In the genomic region with DNA sequence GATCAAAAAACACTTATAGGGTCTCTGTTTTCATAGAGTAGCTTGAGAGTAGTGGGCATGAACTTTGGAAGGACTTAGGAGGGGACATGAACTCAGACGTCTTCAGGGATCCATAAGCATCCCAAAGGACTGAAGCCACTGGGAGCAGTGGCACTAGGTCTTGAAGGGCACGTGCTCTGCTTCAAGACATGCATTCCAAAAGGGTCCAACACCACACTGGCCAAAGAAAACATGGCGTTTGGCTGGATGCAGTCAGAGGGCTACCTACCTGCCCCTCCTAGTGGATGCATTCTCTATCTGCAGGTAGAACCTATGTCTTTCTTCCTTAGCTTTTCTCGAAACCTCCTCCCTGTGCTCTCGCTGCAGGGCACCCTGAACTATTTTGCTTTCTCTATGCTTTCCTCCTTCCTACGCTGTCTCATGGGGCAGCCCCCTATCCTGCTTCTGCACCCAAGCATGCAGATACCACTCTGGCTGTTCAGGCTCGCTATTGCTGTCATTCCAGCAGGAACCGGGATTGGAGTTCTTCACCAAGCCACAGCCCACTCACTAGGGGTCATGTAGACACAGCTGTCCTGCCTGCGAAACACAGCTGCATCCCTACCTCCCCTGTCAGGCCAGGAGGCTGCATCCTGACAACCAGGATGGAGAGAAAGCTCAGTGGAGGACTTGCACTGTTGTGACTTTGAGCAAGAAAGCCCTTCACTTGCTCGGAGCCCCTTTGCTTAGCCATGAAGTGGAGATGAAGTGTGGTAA, we compare ENCODE assay signal across 2 cellular contexts.
TF ChIP-seq lines count a peak whose summit lies in the region.

No MANE protein-coding gene starts in this region.

TF ChIP-seq in SK-N-SH, 30 proteins besides CTCF, POLR2A, EP300 and RAD21:
- TF ChIP-seq, protein P1, sequence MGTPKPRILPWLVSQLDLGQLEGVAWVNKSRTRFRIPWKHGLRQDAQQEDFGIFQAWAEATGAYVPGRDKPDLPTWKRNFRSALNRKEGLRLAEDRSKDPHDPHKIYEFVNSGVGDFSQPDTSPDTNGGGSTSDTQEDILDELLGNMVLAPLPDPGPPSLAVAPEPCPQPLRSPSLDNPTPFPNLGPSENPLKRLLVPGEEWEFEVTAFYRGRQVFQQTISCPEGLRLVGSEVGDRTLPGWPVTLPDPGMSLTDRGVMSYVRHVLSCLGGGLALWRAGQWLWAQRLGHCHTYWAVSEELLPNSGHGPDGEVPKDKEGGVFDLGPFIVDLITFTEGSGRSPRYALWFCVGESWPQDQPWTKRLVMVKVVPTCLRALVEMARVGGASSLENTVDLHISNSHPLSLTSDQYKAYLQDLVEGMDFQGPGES (IDR thresholded peaks at IDR 0.05; ENCODE audit: low read depth, low read length) = no peak
- TF ChIP-seq SMC3 (IDR thresholded peaks at IDR 0.05; ENCODE audit: low read depth, low read length) (no peak), MEF2A (IDR thresholded peaks at IDR 0.05; ENCODE audit: borderline replicate concordance, low read depth) (no peak), NRF1 (IDR thresholded peaks at IDR 0.05; ENCODE audit: low read depth, low read length) (no peak), MXI1 (IDR thresholded peaks at IDR 0.05; ENCODE audit: low read depth, low read length) (no peak), RFX5 (IDR thresholded peaks at IDR 0.05; ENCODE audit: low read length) (no peak), CHD2 (IDR thresholded peaks at IDR 0.05; ENCODE audit: low read length, partially characterized antibody) (no peak), FOXM1 (IDR thresholded peaks at IDR 0.05; ENCODE audit: low read depth) (no peak), TAF1 (IDR thresholded peaks at IDR 0.05; ENCODE audit: borderline replicate concordance, low read depth, low read length) (no peak), FOXJ3 (CRISPR knock-in tag; IDR thresholded peaks at IDR 0.05) (no peak), RXRA (IDR thresholded peaks at IDR 0.05; ENCODE audit: borderline replicate concordance, low read depth) (no peak), ELF1 (IDR thresholded peaks at IDR 0.05) (no peak), RCOR1 (IDR thresholded peaks at IDR 0.05; ENCODE audit: low read length) (no peak), NFIC (IDR thresholded peaks at IDR 0.05; ENCODE audit: borderline replicate concordance) (no peak)
- TF ChIP-seq, protein P2, sequence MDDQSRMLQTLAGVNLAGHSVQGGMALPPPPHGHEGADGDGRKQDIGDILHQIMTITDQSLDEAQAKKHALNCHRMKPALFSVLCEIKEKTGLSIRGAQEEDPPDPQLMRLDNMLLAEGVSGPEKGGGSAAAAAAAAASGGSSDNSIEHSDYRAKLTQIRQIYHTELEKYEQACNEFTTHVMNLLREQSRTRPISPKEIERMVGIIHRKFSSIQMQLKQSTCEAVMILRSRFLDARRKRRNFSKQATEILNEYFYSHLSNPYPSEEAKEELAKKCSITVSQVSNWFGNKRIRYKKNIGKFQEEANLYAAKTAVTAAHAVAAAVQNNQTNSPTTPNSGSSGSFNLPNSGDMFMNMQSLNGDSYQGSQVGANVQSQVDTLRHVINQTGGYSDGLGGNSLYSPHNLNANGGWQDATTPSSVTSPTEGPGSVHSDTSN (IDR thresholded peaks at IDR 0.05) = no peak

TF ChIP-seq in SK-N-SH treated with all-trans-retinoic acid at 6 μM for 48 hours, 23 proteins besides CTCF, POLR2A, EP300 and RAD21 (continued from another document):
- TF ChIP-seq, protein P3, sequence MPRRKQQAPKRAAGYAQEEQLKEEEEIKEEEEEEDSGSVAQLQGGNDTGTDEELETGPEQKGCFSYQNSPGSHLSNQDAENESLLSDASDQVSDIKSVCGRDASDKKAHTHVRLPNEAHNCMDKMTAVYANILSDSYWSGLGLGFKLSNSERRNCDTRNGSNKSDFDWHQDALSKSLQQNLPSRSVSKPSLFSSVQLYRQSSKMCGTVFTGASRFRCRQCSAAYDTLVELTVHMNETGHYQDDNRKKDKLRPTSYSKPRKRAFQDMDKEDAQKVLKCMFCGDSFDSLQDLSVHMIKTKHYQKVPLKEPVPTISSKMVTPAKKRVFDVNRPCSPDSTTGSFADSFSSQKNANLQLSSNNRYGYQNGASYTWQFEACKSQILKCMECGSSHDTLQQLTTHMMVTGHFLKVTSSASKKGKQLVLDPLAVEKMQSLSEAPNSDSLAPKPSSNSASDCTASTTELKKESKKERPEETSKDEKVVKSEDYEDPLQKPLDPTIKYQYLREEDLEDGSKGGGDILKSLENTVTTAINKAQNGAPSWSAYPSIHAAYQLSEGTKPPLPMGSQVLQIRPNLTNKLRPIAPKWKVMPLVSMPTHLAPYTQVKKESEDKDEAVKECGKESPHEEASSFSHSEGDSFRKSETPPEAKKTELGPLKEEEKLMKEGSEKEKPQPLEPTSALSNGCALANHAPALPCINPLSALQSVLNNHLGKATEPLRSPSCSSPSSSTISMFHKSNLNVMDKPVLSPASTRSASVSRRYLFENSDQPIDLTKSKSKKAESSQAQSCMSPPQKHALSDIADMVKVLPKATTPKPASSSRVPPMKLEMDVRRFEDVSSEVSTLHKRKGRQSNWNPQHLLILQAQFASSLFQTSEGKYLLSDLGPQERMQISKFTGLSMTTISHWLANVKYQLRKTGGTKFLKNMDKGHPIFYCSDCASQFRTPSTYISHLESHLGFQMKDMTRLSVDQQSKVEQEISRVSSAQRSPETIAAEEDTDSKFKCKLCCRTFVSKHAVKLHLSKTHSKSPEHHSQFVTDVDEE (CRISPR knock-in tag; IDR thresholded peaks at IDR 0.05) = no peak
